Comparison of ENCODE assay signal across 1 cellular context in the genomic region with DNA sequence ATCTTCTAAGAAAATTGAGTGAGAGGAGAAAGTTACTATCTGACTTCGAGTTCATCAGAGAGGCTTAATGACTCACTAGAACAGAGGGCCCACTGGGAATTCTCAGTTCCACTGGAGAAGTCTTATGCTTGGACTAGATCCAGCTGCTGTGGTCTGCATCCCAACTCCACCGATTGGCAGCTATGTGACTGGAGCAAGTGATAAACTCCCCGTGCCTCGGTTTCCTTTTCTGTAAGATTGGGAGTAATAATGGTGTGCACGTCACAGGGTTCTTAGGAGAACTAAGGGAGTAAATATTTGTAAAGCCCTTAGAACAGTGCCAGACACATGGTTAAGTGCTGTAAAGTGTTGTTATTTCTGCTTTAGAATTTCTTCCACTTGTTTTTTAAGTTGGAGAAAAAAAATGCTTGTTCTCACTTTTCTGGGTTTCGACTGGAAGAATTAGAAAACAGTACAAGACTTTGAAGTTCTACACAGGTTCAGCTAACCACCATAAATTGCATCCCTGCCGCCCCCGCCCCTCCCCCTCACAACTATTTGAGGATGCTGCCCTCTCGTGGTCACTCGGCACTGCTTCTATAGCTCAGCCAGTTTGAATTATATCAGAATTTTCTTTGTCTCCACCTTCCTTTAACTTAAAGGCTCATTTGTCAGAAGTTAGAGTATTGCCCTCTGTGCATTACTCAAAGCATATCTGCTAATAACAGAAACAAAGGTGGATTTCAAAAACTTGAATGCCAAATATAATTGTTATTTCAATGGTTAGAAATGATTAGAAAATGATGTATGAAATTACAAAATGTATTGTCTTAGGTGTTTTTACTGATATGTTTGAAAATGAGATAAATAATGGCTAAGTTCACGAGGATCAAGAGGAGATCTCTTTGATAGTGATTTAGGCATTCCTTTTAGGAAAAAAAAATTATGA.
A peak's percentile ranks its signal among the peaks of the same experiment; 100 is the strongest.
TF ChIP-seq lines count a peak whose summit lies in the region.

No MANE protein-coding gene starts in this region.

TF ChIP-seq in GM12878, 131 proteins besides CTCF, POLR2A, EP300 and RAD21 (continued from another document):
- TF ChIP-seq, protein P1, sequence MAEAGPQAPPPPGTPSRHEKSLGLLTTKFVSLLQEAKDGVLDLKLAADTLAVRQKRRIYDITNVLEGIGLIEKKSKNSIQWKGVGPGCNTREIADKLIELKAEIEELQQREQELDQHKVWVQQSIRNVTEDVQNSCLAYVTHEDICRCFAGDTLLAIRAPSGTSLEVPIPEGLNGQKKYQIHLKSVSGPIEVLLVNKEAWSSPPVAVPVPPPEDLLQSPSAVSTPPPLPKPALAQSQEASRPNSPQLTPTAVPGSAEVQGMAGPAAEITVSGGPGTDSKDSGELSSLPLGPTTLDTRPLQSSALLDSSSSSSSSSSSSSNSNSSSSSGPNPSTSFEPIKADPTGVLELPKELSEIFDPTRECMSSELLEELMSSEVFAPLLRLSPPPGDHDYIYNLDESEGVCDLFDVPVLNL (IDR thresholded peaks at IDR 0.05; ENCODE audit: low read depth, low read length) = no peak
- TF ChIP-seq, protein P2, sequence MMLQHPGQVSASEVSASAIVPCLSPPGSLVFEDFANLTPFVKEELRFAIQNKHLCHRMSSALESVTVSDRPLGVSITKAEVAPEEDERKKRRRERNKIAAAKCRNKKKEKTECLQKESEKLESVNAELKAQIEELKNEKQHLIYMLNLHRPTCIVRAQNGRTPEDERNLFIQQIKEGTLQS (IDR thresholded peaks at IDR 0.05; ENCODE audit: borderline replicate concordance, extremely low read depth, low read depth, low read length) = no peak
- TF ChIP-seq CHD2 (IDR thresholded peaks at IDR 0.05; ENCODE audit: borderline replicate concordance, low read depth, low read length) (peak; percentile 58; the same call in 1 of the 2 replicates), TAF1 (IDR thresholded peaks at IDR 0.05; ENCODE audit: borderline replicate concordance, low read depth, low read length) (no peak), SUZ12 (IDR thresholded peaks at IDR 0.05; ENCODE audit: unreplicated experiment) (no peak), NR2C1 (IDR thresholded peaks at IDR 0.05) (no peak), JUNB (IDR thresholded peaks at IDR 0.05) (no peak), ASH2L (IDR thresholded peaks at IDR 0.05; ENCODE audit: borderline replicate concordance, low read depth) (no peak), TBL1XR1 (IDR thresholded peaks at IDR 0.05; ENCODE audit: low read depth, low read length) (no peak), BRCA1 (IDR thresholded peaks at IDR 0.05; ENCODE audit: low read depth, low read length) (no peak), MYB (IDR thresholded peaks at IDR 0.05; ENCODE audit: borderline replicate concordance, low read depth, low read length) (no peak), POLR2AphosphoS5 (IDR thresholded peaks at IDR 0.05; ENCODE audit: low read length) (no peak), IKZF1 (conservative IDR thresholded peaks at IDR 0.05) (peak; percentile 45), PAX8 (IDR thresholded peaks at IDR 0.05) (no peak), MTA2 (IDR thresholded peaks at IDR 0.05; ENCODE audit: low read depth) (peak; percentile 22; the same call in 1 of the 2 replicates), IRF4 (IDR thresholded peaks at IDR 0.05; ENCODE audit: low read depth, low read length) (0 out of 2 replicates have a peak, but pooled peaks have one; percentile 11), ZZZ3 (IDR thresholded peaks at IDR 0.05; ENCODE audit: control insufficient read depth, insufficient read length, low read depth) (no peak)
- TF ChIP-seq, protein P3, sequence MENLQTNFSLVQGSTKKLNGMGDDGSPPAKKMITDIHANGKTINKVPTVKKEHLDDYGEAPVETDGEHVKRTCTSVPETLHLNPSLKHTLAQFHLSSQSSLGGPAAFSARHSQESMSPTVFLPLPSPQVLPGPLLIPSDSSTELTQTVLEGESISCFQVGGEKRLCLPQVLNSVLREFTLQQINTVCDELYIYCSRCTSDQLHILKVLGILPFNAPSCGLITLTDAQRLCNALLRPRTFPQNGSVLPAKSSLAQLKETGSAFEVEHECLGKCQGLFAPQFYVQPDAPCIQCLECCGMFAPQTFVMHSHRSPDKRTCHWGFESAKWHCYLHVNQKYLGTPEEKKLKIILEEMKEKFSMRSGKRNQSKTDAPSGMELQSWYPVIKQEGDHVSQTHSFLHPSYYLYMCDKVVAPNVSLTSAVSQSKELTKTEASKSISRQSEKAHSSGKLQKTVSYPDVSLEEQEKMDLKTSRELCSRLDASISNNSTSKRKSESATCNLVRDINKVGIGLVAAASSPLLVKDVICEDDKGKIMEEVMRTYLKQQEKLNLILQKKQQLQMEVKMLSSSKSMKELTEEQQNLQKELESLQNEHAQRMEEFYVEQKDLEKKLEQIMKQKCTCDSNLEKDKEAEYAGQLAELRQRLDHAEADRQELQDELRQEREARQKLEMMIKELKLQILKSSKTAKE (IDR thresholded peaks at IDR 0.05; ENCODE audit: low read depth, poor library complexity, severe bottlenecking) = peak; percentile 58
- TF ChIP-seq, protein P4, sequence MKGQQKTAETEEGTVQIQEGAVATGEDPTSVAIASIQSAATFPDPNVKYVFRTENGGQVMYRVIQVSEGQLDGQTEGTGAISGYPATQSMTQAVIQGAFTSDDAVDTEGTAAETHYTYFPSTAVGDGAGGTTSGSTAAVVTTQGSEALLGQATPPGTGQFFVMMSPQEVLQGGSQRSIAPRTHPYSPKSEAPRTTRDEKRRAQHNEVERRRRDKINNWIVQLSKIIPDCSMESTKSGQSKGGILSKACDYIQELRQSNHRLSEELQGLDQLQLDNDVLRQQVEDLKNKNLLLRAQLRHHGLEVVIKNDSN (IDR thresholded peaks at IDR 0.05; ENCODE audit: borderline replicate concordance, extremely low read length, insufficient read depth, low read depth, low read length) = no peak
- TF ChIP-seq, protein P5, sequence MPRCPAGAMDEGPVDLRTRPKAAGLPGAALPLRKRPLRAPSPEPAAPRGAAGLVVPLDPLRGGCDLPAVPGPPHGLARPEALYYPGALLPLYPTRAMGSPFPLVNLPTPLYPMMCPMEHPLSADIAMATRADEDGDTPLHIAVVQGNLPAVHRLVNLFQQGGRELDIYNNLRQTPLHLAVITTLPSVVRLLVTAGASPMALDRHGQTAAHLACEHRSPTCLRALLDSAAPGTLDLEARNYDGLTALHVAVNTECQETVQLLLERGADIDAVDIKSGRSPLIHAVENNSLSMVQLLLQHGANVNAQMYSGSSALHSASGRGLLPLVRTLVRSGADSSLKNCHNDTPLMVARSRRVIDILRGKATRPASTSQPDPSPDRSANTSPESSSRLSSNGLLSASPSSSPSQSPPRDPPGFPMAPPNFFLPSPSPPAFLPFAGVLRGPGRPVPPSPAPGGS (IDR thresholded peaks at IDR 0.05; ENCODE audit: borderline replicate concordance, insufficient read depth, low read depth, low read length, poor library complexity, severe bottlenecking) = no peak
TF ChIP-seq in GM12878: peak in this region for 26.
